ENCODE assay signal across 14 cellular contexts in the genomic region with DNA sequence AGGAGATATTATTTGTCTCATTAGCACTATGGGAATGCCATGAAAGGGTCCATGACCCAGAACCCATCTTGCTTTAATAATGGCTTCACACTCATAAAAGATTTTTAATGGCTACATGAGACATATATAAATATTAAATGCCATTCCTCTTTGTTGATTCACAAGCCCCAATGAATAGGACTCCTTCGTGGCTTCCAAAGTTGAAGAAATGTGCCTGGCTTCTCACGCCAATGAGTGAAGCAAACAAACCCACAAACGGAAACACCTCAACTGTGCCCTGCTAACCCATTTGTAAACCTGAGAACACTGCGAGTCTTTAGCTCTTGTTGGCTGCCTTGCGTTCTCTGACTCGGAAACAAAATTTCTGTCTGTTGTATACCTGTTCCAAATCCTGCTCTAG.
A peak's percentile ranks its signal among the peaks of the same experiment; 100 is the strongest.
DNase-seq lines count a peak whose midpoint lies in the region; TF ChIP-seq lines count a peak whose summit lies in the region.
"Had no signal": no experiment of that assay in that cellular context is flagged by ENCODE, and none has a peak within 500 bp of the region (broad histone marks: within the 10 kb centered on the region; RNA-seq: fewer than 3 reads in every experiment).

No MANE protein-coding gene starts in this region.

- intact Hi-C loops in activated T-helper 1 cell treated with anti-CD3 and anti-CD28 coated beads, Interleukin-12 subunit alpha, Interleukin-12 subunit beta, Interleukin-2, Interleukin-4 antibody, amounts not matched to agents 30 ng/mL and 10 ng/mL and 1 ng/mL, durations not matched to agents 14 hours and 24 hours and 36 hours (cut with micrococcal nuclease) = no loop called here

- no peak overlapping the region for H3K4me3 ChIP-seq in AG10803 (ENCODE audit: low read length)

- no peaks in the 10 kb centered on the region for H3K36me3 Mint-ChIP-seq in activated T-helper 1 cell treated with anti-CD3 and anti-CD28 coated beads, Interleukin-12 subunit alpha, Interleukin-12 subunit beta, Interleukin-2, Interleukin-4 antibody, amounts not matched to agents 30 ng/mL and 10 ng/mL and 1 ng/mL, durations not matched to agents 14 hours and 24 hours and 36 hours (ENCODE audit: low read depth)
- H3K36me3 Mint-ChIP-seq in activated CD4-positive, alpha-beta T cell treated with anti-CD3 and anti-CD28 coated beads, Interleukin-2, amount 10 ng/mL, durations not matched to agents 7 days and 5 days (ENCODE audit: low read depth) = no peaks in the 10 kb centered on the region
- H3K36me3 Mint-ChIP-seq: CD14-positive monocyte; CD8-positive, alpha-beta T cell had no signal

- H3K27me3 Mint-ChIP-seq in activated T-helper 1 cell treated with anti-CD3 and anti-CD28 coated beads, Interleukin-12 subunit alpha, Interleukin-12 subunit beta, Interleukin-2, Interleukin-4 antibody, amounts not matched to agents 30 ng/mL and 10 ng/mL and 1 ng/mL, durations not matched to agents 14 hours and 24 hours and 36 hours (ENCODE audit: insufficient read depth) = no peaks in the 10 kb centered on the region
- H3K27me3 Mint-ChIP-seq in activated CD4-positive, alpha-beta T cell treated with anti-CD3 and anti-CD28 coated beads, Interleukin-2, amount 10 ng/mL, durations not matched to agents 7 days and 5 days = no peaks in the 10 kb centered on the region

- no peaks in the 10 kb centered on the region for H3K4me1 Mint-ChIP-seq in activated T-helper 1 cell treated with anti-CD3 and anti-CD28 coated beads, Interleukin-12 subunit alpha, Interleukin-12 subunit beta, Interleukin-2, Interleukin-4 antibody, amounts not matched to agents 30 ng/mL and 10 ng/mL and 1 ng/mL, durations not matched to agents 14 hours and 24 hours and 36 hours (ENCODE audit: low read depth)
- no peaks in the 10 kb centered on the region for H3K4me1 Mint-ChIP-seq in activated CD4-positive, alpha-beta T cell treated with anti-CD3 and anti-CD28 coated beads, Interleukin-2, amount 10 ng/mL, durations not matched to agents 7 days and 5 days
- H3K4me1 Mint-ChIP-seq: CD14-positive monocyte had no signal

- CTCF ChIA-PET in activated CD4-positive, alpha-beta T cell treated with anti-CD3 and anti-CD28 coated beads, Interleukin-2, amount 10 ng/mL, durations not matched to agents 7 days and 5 days (lab: Charles Lee) = no interaction called here

- DNase-seq in AG10803 (ENCODE audit: low read depth) (peak; percentile 31), EL (peak; percentile 60), M059J (ENCODE audit: low read depth) (peak; percentile 61), astrocyte of the hippocampus (ENCODE audit: low read depth, low spot score) (peak; percentile 57), DMS 273 (lab: John Stamatoyannopoulos, UW; ENCODE audit: unreplicated experiment) (no peak), GM10266 (ENCODE audit: extremely low spot score) (no peak)
- no peak for DNase-seq in activated T-helper 1 cell treated with anti-CD3 and anti-CD28 coated beads, Interleukin-12 subunit alpha, Interleukin-12 subunit beta, Interleukin-2, Interleukin-4 antibody, amounts not matched to agents 30 ng/mL and 10 ng/mL and 1 ng/mL, durations not matched to agents 14 hours and 24 hours and 36 hours (ENCODE audit: low spot score)
- no peak for DNase-seq in activated CD4-positive, alpha-beta T cell treated with anti-CD3 and anti-CD28 coated beads, Interleukin-2, amount 10 ng/mL, durations not matched to agents 7 days and 5 days
- DNase-seq: CD8-positive, alpha-beta T cell; COR-L47; DND-41; HCEC 1CT; HFFc6 had no signal

- POLR2A ChIA-PET in activated CD4-positive, alpha-beta T cell treated with anti-CD3 and anti-CD28 coated beads, Interleukin-2, amount 10 ng/mL, durations not matched to agents 7 days and 5 days (lab: Charles Lee) = no interaction called here

- no peaks in the 10 kb centered on the region for H3K9me3 Mint-ChIP-seq in activated T-helper 1 cell treated with anti-CD3 and anti-CD28 coated beads, Interleukin-12 subunit alpha, Interleukin-12 subunit beta, Interleukin-2, Interleukin-4 antibody, amounts not matched to agents 30 ng/mL and 10 ng/mL and 1 ng/mL, durations not matched to agents 14 hours and 24 hours and 36 hours
- H3K9me3 Mint-ChIP-seq in activated CD4-positive, alpha-beta T cell treated with anti-CD3 and anti-CD28 coated beads, Interleukin-2, amount 10 ng/mL, durations not matched to agents 7 days and 5 days = no peaks in the 10 kb centered on the region
- H3K9me3 Mint-ChIP-seq: CD14-positive monocyte; CD8-positive, alpha-beta T cell; HFFc6 had no signal

- no peak overlapping the region for H3K4me3 Mint-ChIP-seq in activated T-helper 1 cell treated with anti-CD3 and anti-CD28 coated beads, Interleukin-12 subunit alpha, Interleukin-12 subunit beta, Interleukin-2, Interleukin-4 antibody, amounts not matched to agents 30 ng/mL and 10 ng/mL and 1 ng/mL, durations not matched to agents 14 hours and 24 hours and 36 hours
- no peak overlapping the region for H3K4me3 Mint-ChIP-seq in activated CD4-positive, alpha-beta T cell treated with anti-CD3 and anti-CD28 coated beads, Interleukin-2, amount 10 ng/mL, durations not matched to agents 7 days and 5 days
- H3K4me3 Mint-ChIP-seq: CD14-positive monocyte; CD8-positive, alpha-beta T cell; HFFc6 had no signal

- TF ChIP-seq CTCF in AG10803 (conservative IDR thresholded peaks at IDR 0.05; ENCODE audit: low read length) = no peak
- TF ChIP-seq CTCF in GM10266 (IDR thresholded peaks at IDR 0.05; ENCODE audit: control insufficient read depth, insufficient read depth, low read depth, missing control alignments) = no peak

- H3K27ac Mint-ChIP-seq in activated T-helper 1 cell treated with anti-CD3 and anti-CD28 coated beads, Interleukin-12 subunit alpha, Interleukin-12 subunit beta, Interleukin-2, Interleukin-4 antibody, amounts not matched to agents 30 ng/mL and 10 ng/mL and 1 ng/mL, durations not matched to agents 14 hours and 24 hours and 36 hours = no peak overlapping the region
- no peak overlapping the region for H3K27ac Mint-ChIP-seq in activated CD4-positive, alpha-beta T cell treated with anti-CD3 and anti-CD28 coated beads, Interleukin-2, amount 10 ng/mL, durations not matched to agents 7 days and 5 days
- H3K27ac Mint-ChIP-seq: CD14-positive monocyte; CD8-positive, alpha-beta T cell; HFFc6 had no signal

Comparison
In these comparisons a context has a peak if more than half of its experiments do, and no peak if none do; other contexts are left out.
1. DNase-seq: peak in AG10803 (single experiment), EL (single experiment), M059J (single experiment) and astrocyte of the hippocampus (single experiment); none in activated T-helper 1 cell treated with anti-CD3 and anti-CD28 coated beads, Interleukin-12 subunit alpha, Interleukin-12 subunit beta, Interleukin-2, Interleukin-4 antibody, amounts not matched to agents 30 ng/mL and 10 ng/mL and 1 ng/mL, durations not matched to agents 14 hours and 24 hours and 36 hours (single experiment), activated CD4-positive, alpha-beta T cell treated with anti-CD3 and anti-CD28 coated beads, Interleukin-2, amount 10 ng/mL, durations not matched to agents 7 days and 5 days (single experiment), DMS 273 (single experiment) and GM10266 (single experiment).